Comparison of ENCODE assay signal across 11 cellular contexts in the genomic region with DNA sequence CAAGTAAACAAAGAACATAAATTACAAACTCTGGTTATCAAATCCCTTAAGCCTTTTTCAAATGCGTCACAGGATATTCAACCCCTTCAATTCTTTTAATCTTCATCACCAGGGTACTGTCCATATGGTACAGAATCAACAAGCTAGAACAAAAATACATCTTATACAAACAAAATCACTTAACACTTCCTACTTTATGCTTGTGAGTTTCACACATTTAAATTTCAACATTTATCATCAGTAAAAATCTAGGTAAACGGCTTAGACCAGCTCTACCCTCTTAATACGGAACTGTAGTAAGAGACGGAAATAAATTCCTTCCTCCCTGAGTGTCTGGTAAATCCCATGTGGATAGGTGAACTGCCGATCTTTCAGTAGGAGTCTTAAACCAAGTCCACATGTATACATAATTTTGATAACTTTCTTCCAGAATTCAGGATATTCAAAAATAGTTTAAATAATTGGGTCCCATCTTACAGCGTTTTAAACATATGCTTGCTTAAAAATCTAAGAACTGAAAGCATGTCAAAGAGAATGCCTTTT. TPM values are rescaled to one million over a fixed set of nuclear protein-coding genes. Genes with fewer than 3 reads are reported as not detected.
DNase-seq lines count a peak whose midpoint lies in the region; ATAC-seq and TF ChIP-seq lines count a peak whose summit lies in the region.
"Had no signal": no experiment of that assay in that cellular context is flagged by ENCODE, and none has a peak within 500 bp of the region (broad histone marks: within the 10 kb centered on the region; RNA-seq: fewer than 3 reads in every experiment).

No MANE protein-coding gene starts in this region.

- no peak overlapping the region for H3K9ac ChIP-seq in DND-41 (ENCODE audit: low read depth, low read length)

- H3K9me3 Mint-ChIP-seq in osteocyte (ENCODE audit: unreplicated experiment) = peaks cover 7% of the 10 kb centered on the region

- no peaks in the 10 kb centered on the region for H4K20me1 ChIP-seq in DND-41 (ENCODE audit: insufficient read depth, low read length)

- H3K36me3 Mint-ChIP-seq in osteocyte (ENCODE audit: unreplicated experiment) = no peaks in the 10 kb centered on the region
- H3K36me3 Mint-ChIP-seq: stimulated activated naive B cell treated with anti-CD40 and anti-IgM and Interleukin-4, amounts not matched to agents 10 μg/mL and 1 μg/mL and 100 μg/mL, for 72 hours had no signal

- H3K79me2 ChIP-seq in DND-41 (ENCODE audit: insufficient read depth, low read length) = no peaks in the 10 kb centered on the region

- ATAC-seq in DND-41 (ENCODE audit: insufficient read depth, low read depth) (no peak), HG03432 (IDR thresholded peaks at IDR 0.05; ENCODE audit: unreplicated experiment) (no peak)

- no peaks in the 10 kb centered on the region for H3K27me3 ChIP-seq in DND-41 (ENCODE audit: insufficient read depth, low read length, poor library complexity)
- peaks cover 0 to 4% (median 0%) of the 10 kb centered on the region in 45 donors for H3K27me3 ChIP-seq in dorsolateral prefrontal cortex

- peak overlapping the region in 1 of 2 experiments; percentile 71; a peak in 1 of 4 replicates for H3K4me3 ChIP-seq in DND-41 (ENCODE audit: low read depth in 1 of 2, low read length in 2 of 2)
- peak overlapping the region; percentile 49 to 90 (median 73) for H3K4me3 ChIP-seq in dorsolateral prefrontal cortex

- H3K4me1 ChIP-seq in DND-41 (ENCODE audit: insufficient read depth, low read length) = peaks cover 22% of the 10 kb centered on the region

- H3K27ac Mint-ChIP-seq in osteocyte (ENCODE audit: unreplicated experiment) = no peak overlapping the region
- H3K27ac Mint-ChIP-seq: activated CD4-positive, alpha-beta T cell treated with anti-CD3 and anti-CD28 coated beads for 36 hours; CD8-positive, alpha-beta memory T cell had no signal

- no peak for DNase-seq in DND-41
- peak; percentile 42 to 79 for DNase-seq in NCI-H524 (lab: John Stamatoyannopoulos, UW)
- no peak for DNase-seq in dorsolateral prefrontal cortex
- no peak for DNase-seq in osteocyte (ENCODE audit: extremely low spot score, unreplicated experiment)
- no peak for DNase-seq in activated CD4-positive, alpha-beta T cell treated with anti-CD3 and anti-CD28 coated beads, Interleukin-2, amount 50 U/mL, for 48 hours
- no peak for DNase-seq in activated CD4-positive, CD25-positive, alpha-beta regulatory T cell treated with anti-CD3 and anti-CD28 coated beads, Interleukin-2, amount 50 U/mL, for 72 hours
- no peak for DNase-seq in NCI-H2029 treated with DMSO at 0.1 percent for 48 hours (lab: John Stamatoyannopoulos, UW)
- DNase-seq: activated CD4-positive, alpha-beta T cell treated with anti-CD3 and anti-CD28 coated beads for 36 hours; CD8-positive, alpha-beta memory T cell; stimulated activated naive B cell treated with anti-CD40 and anti-IgM and Interleukin-4, amounts not matched to agents 10 μg/mL and 1 μg/mL and 100 μg/mL, for 72 hours had no signal

- no peaks in the 10 kb centered on the region for H3K9me3 ChIP-seq in DND-41 (ENCODE audit: insufficient read depth, low read length, severe bottlenecking)

- TF ChIP-seq CTCF in DND-41 (IDR thresholded peaks at IDR 0.05; ENCODE audit: borderline replicate concordance, extremely low read depth, low read length, poor library complexity, severe bottlenecking) (no peak), dorsolateral prefrontal cortex (IDR thresholded peaks at IDR 0.05 in 54 of 56, conservative IDR thresholded peaks at IDR 0.05 in 2 of 56; ENCODE audit: low read depth in 1 of 56, partially characterized antibody in 56 of 56) (no peak), osteocyte (IDR thresholded peaks at IDR 0.05) (no peak)

- H3K27ac ChIP-seq in DND-41 (ENCODE audit: low read length) = no peak overlapping the region
- H3K27ac ChIP-seq in dorsolateral prefrontal cortex = no peak overlapping the region

- intact Hi-C loops in dorsolateral prefrontal cortex (cut with DNase I) = loop anchor here in 1 of 2 donors (5.0 kb wide), 1 partner anchor 61 kb away; a partner anchor contains a TSS

- 0 out of 2 replicates have a peak overlapping the region, but pooled peaks have one; percentile 97 for H2AFZ ChIP-seq in DND-41 (ENCODE audit: low read depth, low read length)

- no peaks in the 10 kb centered on the region for H3K36me3 ChIP-seq in DND-41 (ENCODE audit: insufficient read depth, low read length)

- peaks cover 43% of the 10 kb centered on the region for H3K27me3 Mint-ChIP-seq in osteocyte (ENCODE audit: unreplicated experiment)

- peak overlapping the region; percentile 94 for H3K4me2 ChIP-seq in DND-41 (ENCODE audit: insufficient read depth, low read length)

- peak overlapping the region; percentile 97 for H3K4me3 Mint-ChIP-seq in osteocyte (ENCODE audit: unreplicated experiment)

- peaks cover 12% of the 10 kb centered on the region for H3K4me1 Mint-ChIP-seq in osteocyte (ENCODE audit: unreplicated experiment)

RNA-seq across cellular contexts. Expression of a gene that starts 1.0 kb away (rescaled TPM):
- total RNA-seq in dorsolateral prefrontal cortex (10 to 100 TPM in 75 of 120 experiments, 1 to 10 TPM in 45; 3.7 to 15.9 (median 10.7) TPM), osteocyte (0.54 and 0.63 TPM in 2 replicates)

RNA-seq across cellular contexts. Expression of a gene that starts 58.2 kb away (rescaled TPM):
- total RNA-seq in dorsolateral prefrontal cortex (10 to 100 TPM; 20.9 to 36.7 (median 29.5) TPM), osteocyte (22.4 and 23.2 TPM in 2 replicates)

RNA-seq across cellular contexts. Expression of a gene that starts 58.6 kb away (rescaled TPM):
- total RNA-seq in dorsolateral prefrontal cortex (10 to 100 TPM; 15.3 to 50.1 (median 28.3) TPM), osteocyte (16.2 and 20.5 TPM in 2 replicates)

RNA-seq across cellular contexts. Expression of a gene that starts 59.5 kb away (rescaled TPM):
- total RNA-seq in dorsolateral prefrontal cortex (10 to 100 TPM in 7 of 120 experiments, 1 to 10 TPM in 113; 4.5 to 12.7 (median 7.8) TPM), osteocyte (3.9 and 4.0 TPM in 2 replicates)

Comparison
In these comparisons a context has a peak if more than half of its experiments do, and no peak if none do; other contexts are left out.
1. DNase-seq: peak in NCI-H524 (2 of 2); none in DND-41 (single experiment), dorsolateral prefrontal cortex (0 of 10), osteocyte (single experiment), activated CD4-positive, alpha-beta T cell treated with anti-CD3 and anti-CD28 coated beads, Interleukin-2, amount 50 U/mL, for 48 hours (0 of 2), activated CD4-positive, CD25-positive, alpha-beta regulatory T cell treated with anti-CD3 and anti-CD28 coated beads, Interleukin-2, amount 50 U/mL, for 72 hours (single experiment) and NCI-H2029 treated with DMSO at 0.1 percent for 48 hours (single experiment).